Comparison of ENCODE assay signal across 17 cellular contexts in genomic region chr2:188944442-188944841, GRCh38. TPM values are rescaled to one million over a fixed set of nuclear protein-coding genes. Genes with fewer than 3 reads are reported as not detected.
A peak's percentile ranks its signal among the peaks of the same experiment; 100 is the strongest.
DNase-seq lines count a peak whose midpoint lies in the region; ATAC-seq and TF ChIP-seq lines count a peak whose summit lies in the region.
"Had no signal": no experiment of that assay in that cellular context is flagged by ENCODE, and none has a peak within 500 bp of the region (broad histone marks: within the 10 kb centered on the region; RNA-seq: fewer than 3 reads in every experiment).

No MANE protein-coding gene starts in this region.

- no peak overlapping the region for H2BK5ac ChIP-seq in mesenchymal stem cell (ENCODE audit: low read depth, low read length, poor library complexity, severe bottlenecking)

- H3K4me3 ChIP-seq in mesenchymal stem cell (ENCODE audit: insufficient read depth in 1 of 2, low read depth in 1 of 2, low read length in 2 of 2) (no peak overlapping the region), upper lobe of right lung (no peak overlapping the region)
- H3K4me3 ChIP-seq: BLaER1 had no signal

- H3K27ac ChIP-seq in mesenchymal stem cell (ENCODE audit: low read length, poor library complexity, severe bottlenecking) (no peak overlapping the region), upper lobe of right lung (no peak overlapping the region)
- H3K27ac ChIP-seq: BLaER1 had no signal

- H2BK120ac ChIP-seq in mesenchymal stem cell (ENCODE audit: low read depth, low read length) = no peak overlapping the region

- no peaks in the 10 kb centered on the region for H3K4me1 Mint-ChIP-seq in stimulated activated naive CD8-positive, alpha-beta T cell treated with anti-CD3 and anti-CD28 coated beads, Interleukin-15, amount 100 ng/mL, for 72 hours

- H2BK12ac ChIP-seq in mesenchymal stem cell (ENCODE audit: low read length in 2 of 2) = no peak overlapping the region

- H3K4me1 ChIP-seq in mesenchymal stem cell (ENCODE audit: control insufficient read depth, insufficient read depth, low read depth, low read length) (no peaks in the 10 kb centered on the region), upper lobe of right lung (no peaks in the 10 kb centered on the region)
- H3K4me1 ChIP-seq: BLaER1 had no signal

- no peaks in the 10 kb centered on the region for H3K9me3 Mint-ChIP-seq in stimulated activated naive CD8-positive, alpha-beta T cell treated with anti-CD3 and anti-CD28 coated beads, Interleukin-15, amount 100 ng/mL, for 72 hours
- H3K9me3 Mint-ChIP-seq: CD8-positive, alpha-beta T cell; HFFc6 had no signal

- peak in 1 of 2 donors; percentile 8 for DNase-seq in stimulated activated naive CD8-positive, alpha-beta T cell treated with anti-CD3 and anti-CD28 coated beads, Interleukin-15, amount 100 ng/mL, for 72 hours
- no peak for DNase-seq in stimulated activated naive CD8-positive, alpha-beta T cell treated with anti-CD3 and anti-CD28 coated beads, Interleukin-15, Interleukin-2, amounts not matched to agents 100 U/mL and 50 U/mL, for 24 hours
- DNase-seq in mesenchymal stem cell = no peak
- DNase-seq in upper lobe of right lung = peak; percentile 47
- DNase-seq in NCI-H1930 (lab: John Stamatoyannopoulos, UW) = no peak
- DNase-seq: 8988T; Calu3; CD8-positive, alpha-beta T cell; DMS79 treated with DMSO at 0.1 percent for 48 hours; GF-D8; GOT3; H7; HFFc6 had no signal

- H3K4me2 ChIP-seq in mesenchymal stem cell (ENCODE audit: low read length, poor library complexity, severe bottlenecking) = no peak overlapping the region
- H3K4me2 ChIP-seq: BLaER1 had no signal

- H3K18ac ChIP-seq in mesenchymal stem cell (ENCODE audit: low read depth in 1 of 2, low read length in 2 of 2) = no peak overlapping the region

- H3K27ac Mint-ChIP-seq in stimulated activated naive CD8-positive, alpha-beta T cell treated with anti-CD3 and anti-CD28 coated beads, Interleukin-15, amount 100 ng/mL, for 72 hours = no peak overlapping the region
- H3K27ac Mint-ChIP-seq: CD8-positive, alpha-beta T cell; HFFc6 had no signal

- no peak for TF ChIP-seq CTCF in upper lobe of right lung (IDR thresholded peaks at IDR 0.05)

- H4K91ac ChIP-seq in mesenchymal stem cell (ENCODE audit: low read length) = no peak overlapping the region

- peaks cover 2% of the 10 kb centered on the region for H3K27me3 Mint-ChIP-seq in stimulated activated naive CD8-positive, alpha-beta T cell treated with anti-CD3 and anti-CD28 coated beads, Interleukin-15, amount 100 ng/mL, for 72 hours

- H3K9me3 ChIP-seq in mesenchymal stem cell (ENCODE audit: control insufficient read depth, low read length) (no peaks in the 10 kb centered on the region), upper lobe of right lung (no peaks in the 10 kb centered on the region)

- no peak overlapping the region for H3K4me3 Mint-ChIP-seq in stimulated activated naive CD8-positive, alpha-beta T cell treated with anti-CD3 and anti-CD28 coated beads, Interleukin-15, amount 100 ng/mL, for 72 hours
- H3K4me3 Mint-ChIP-seq: CD8-positive, alpha-beta T cell; HFFc6 had no signal

- H2BK15ac ChIP-seq in mesenchymal stem cell (ENCODE audit: low read depth, poor library complexity, severe bottlenecking) = peak overlapping the region; percentile 48

- peak; percentile 43 for ATAC-seq in stimulated activated naive CD8-positive, alpha-beta T cell treated with anti-CD3 and anti-CD28 coated beads, Interleukin-15, amount 100 ng/mL, for 72 hours
- ATAC-seq in stimulated activated naive CD8-positive, alpha-beta T cell treated with anti-CD3 and anti-CD28 coated beads, Interleukin-15, Interleukin-2, amounts not matched to agents 100 U/mL and 50 U/mL, for 24 hours = no peak
- ATAC-seq in upper lobe of right lung (peak; percentile 35), GM18502 (IDR thresholded peaks at IDR 0.05; ENCODE audit: poor library complexity, unreplicated experiment) (no peak), HG03521 (IDR thresholded peaks at IDR 0.05; ENCODE audit: unreplicated experiment) (no peak)
- ATAC-seq: CD8-positive, alpha-beta T cell; HCT116 had no signal

- H3K14ac ChIP-seq in mesenchymal stem cell (ENCODE audit: low read length in 2 of 2) = no peak overlapping the region

- H3K36me3 ChIP-seq in mesenchymal stem cell (ENCODE audit: control insufficient read depth in 1 of 2, insufficient read depth in 2 of 2, low read depth in 1 of 2, low read length in 2 of 2) (no peaks in the 10 kb centered on the region), upper lobe of right lung (no peaks in the 10 kb centered on the region)
- H3K36me3 ChIP-seq: BLaER1 had no signal

- H4K8ac ChIP-seq in mesenchymal stem cell (ENCODE audit: low read length) = no peak overlapping the region

- intact Hi-C loops in upper lobe of right lung (cut with DNase I) = no loop called here

- H2AFZ ChIP-seq in mesenchymal stem cell (ENCODE audit: low read depth, low read length) = no peak overlapping the region

- H3K79me1 ChIP-seq in mesenchymal stem cell (replicated peaks; ENCODE audit: low read length, poor library complexity, severe bottlenecking) = no peaks in the 10 kb centered on the region

- H3K4ac ChIP-seq in mesenchymal stem cell (ENCODE audit: low read depth in 1 of 2, low read length in 2 of 2) = no peak overlapping the region

- H3K23ac ChIP-seq in mesenchymal stem cell (ENCODE audit: low read length in 2 of 2) = no peak overlapping the region

- H2AK5ac ChIP-seq in mesenchymal stem cell (ENCODE audit: low read length, severe bottlenecking) = no peak overlapping the region

- 92% methylated on average over 21 of the region's 21 CpGs for WGBS in mesenchymal stem cell

- no peak overlapping the region for H3K9ac ChIP-seq in mesenchymal stem cell (ENCODE audit: low read length)
- H3K9ac ChIP-seq: BLaER1 had no signal

- H3K27me3 ChIP-seq in mesenchymal stem cell (ENCODE audit: control insufficient read depth in 1 of 2, insufficient read depth in 1 of 2, low read length in 2 of 2) (no peaks in the 10 kb centered on the region), upper lobe of right lung (no peaks in the 10 kb centered on the region)
- H3K27me3 ChIP-seq: BLaER1 had no signal

RNA-seq across cellular contexts. Expression of gene COL3A1, which starts 29.7 kb away (rescaled TPM):
- 3,787 TPM for polyA plus RNA-seq in mesenchymal stem cell (2013, experiment 1 of 2)
- 4,096 TPM for polyA plus RNA-seq in mesenchymal stem cell (2013, experiment 2 of 2)
- total RNA-seq in upper lobe of right lung = 188 TPM
- total RNA-seq: Calu3; CD8-positive, alpha-beta T cell; H7 had no signal

Comparison
In these comparisons a context has a peak if more than half of its experiments do, and no peak if none do; other contexts are left out.
1. ATAC-seq: peak in stimulated activated naive CD8-positive, alpha-beta T cell treated with anti-CD3 and anti-CD28 coated beads, Interleukin-15, amount 100 ng/mL, for 72 hours (single experiment) and upper lobe of right lung (single experiment); none in stimulated activated naive CD8-positive, alpha-beta T cell treated with anti-CD3 and anti-CD28 coated beads, Interleukin-15, Interleukin-2, amounts not matched to agents 100 U/mL and 50 U/mL, for 24 hours (single experiment), GM18502 (single experiment) and HG03521 (single experiment).